1 cellular context compared by ENCODE assay signal in genomic region chr10:128543186-128543585, GRCh38.
TF ChIP-seq lines count a peak whose summit lies in the region.

No MANE protein-coding gene starts in this region.

TF ChIP-seq in K562, 482 proteins besides CTCF, POLR2A, EP300 and RAD21 (continued from another document):
- TF ChIP-seq ZBTB9 (CRISPR knock-in tag; IDR thresholded peaks at IDR 0.05) (no peak), ZNF174 (CRISPR knock-in tag; IDR thresholded peaks at IDR 0.05) (no peak), SIN3A (IDR thresholded peaks at IDR 0.05; ENCODE audit: borderline replicate concordance in 2 of 2, control insufficient read depth in 1 of 2, low read depth in 2 of 2, low read length in 2 of 2) (no peak), TCF7L2 (IDR thresholded peaks at IDR 0.05; ENCODE audit: low read depth, low read length) (no peak), ATF1 (CRISPR knock-in tag; IDR thresholded peaks at IDR 0.05) (no peak), ATF1 (tag; IDR thresholded peaks at IDR 0.05) (no peak), RFX7 (CRISPR knock-in tag; IDR thresholded peaks at IDR 0.05) (no peak), PHB (CRISPR knock-in tag; IDR thresholded peaks at IDR 0.05) (no peak), STAG1 (CRISPR knock-in tag; IDR thresholded peaks at IDR 0.05; ENCODE audit: borderline replicate concordance) (no peak), MITF (IDR thresholded peaks at IDR 0.05) (no peak)
